8 cellular contexts compared by ENCODE assay signal in genomic region chr17:18314731-18315497, GRCh38. TPM values are rescaled to one million over a fixed set of nuclear protein-coding genes. Genes with fewer than 3 reads are reported as not detected.
A peak's percentile ranks its signal among the peaks of the same experiment; 100 is the strongest.
DNase-seq lines count a peak whose midpoint lies in the region; ATAC-seq and TF ChIP-seq lines count a peak whose summit lies in the region.

SMCR8 (plus strand) TSS chr17:18315293; CDS start chr17:18315790, 497 bp downstream.
TOP3A (minus strand) TSS chr17:18314994; CDS start chr17:18314778, 216 bp downstream.

- TF ChIP-seq POLR2A in upper lobe of left lung (IDR thresholded peaks at IDR 0.05) = peak in 2 of 4 donors; percentile 77 to 83

- ATAC-seq in HG02870 (IDR thresholded peaks at IDR 0.05; ENCODE audit: unreplicated experiment) (peak; percentile 83), heart right ventricle (peak; percentile 97 to 99 (median 98)), upper lobe of left lung (ENCODE audit: low FRiP score in 2 of 2) (peak; percentile 98 to 99)

- H3K4me1 ChIP-seq in heart right ventricle (peaks cover 33 to 77% (median 66%) of the 10 kb centered on the region in 9 donors), upper lobe of left lung (peaks cover 54 to 74% (median 60%) of the 10 kb centered on the region in 4 donors)

- H3K27me3 ChIP-seq in heart right ventricle = no peaks in the 10 kb centered on the region
- no peaks in the 10 kb centered on the region for H3K27me3 ChIP-seq in upper lobe of left lung

- TF ChIP-seq EP300 in upper lobe of left lung (IDR thresholded peaks at IDR 0.05) = peak in 2 of 4 donors; percentile 58 to 84

- no peaks in the 10 kb centered on the region for H3K9me3 ChIP-seq in heart right ventricle
- H3K9me3 ChIP-seq in upper lobe of left lung = no peaks in the 10 kb centered on the region

- in situ Hi-C loops in GM13976 (cut with MboI; ENCODE audit: low sequenced_read_pairs, unreplicated experiment) = no loop called here

- intact Hi-C loops in T-helper 1 cell treated with Interleukin-12 subunit alpha and Interleukin-12 subunit beta and Interleukin-4 antibody, amounts not matched to agents 30 ng/mL and 1 ng/mL, for 36 hours (cut with micrococcal nuclease) = loop anchor here (1.0 to 2.0 kb wide), 7 partner anchors 48 to 276 kb away; partner anchors contain the start of genes ALKBH5, ATPAF2, DRG2 and GID4
- intact Hi-C loops in heart right ventricle (cut with DNase I) (loop anchor here in 9 of 10 donors (2.0 to 10.0 kb wide), 7 partner anchors 48 to 110 kb away; partner anchors contain the start of genes LLGL1 (in 3 of the 9), SHMT1 (in 2 of the 9), FLII (in 1 of the 9) and MIEF2 (in 1 of the 9)), posterior cingulate gyrus (cut with DNase I) (loop anchor here (2.0 to 10.0 kb wide), 3 partner anchors 47 to 90 kb away; partner anchors contain the start of genes LLGL1, MIEF2 and SHMT1)

- H3K4me3 ChIP-seq in heart right ventricle = peak within 1 kb of the TSS; percentile 78 to 100 (median 90)
- peak within 1 kb of the TSS; percentile 72 to 94 (median 87) for H3K4me3 ChIP-seq in upper lobe of left lung

- DNase-seq in GM13976 (ENCODE audit: low spot score) (peak; percentile 93), NCI-H146 treated with DMSO at 0.1 percent for 48 hours (lab: John Stamatoyannopoulos, UW; ENCODE audit: unreplicated experiment) (peak; percentile 94), amniotic epithelial cell (ENCODE audit: low read depth) (peak; percentile 99), heart right ventricle (peak; percentile 97 to 99), posterior cingulate gyrus (peak; percentile 94 to 99 (median 97)), upper lobe of left lung (peak; percentile 98)

- no peak for TF ChIP-seq CTCF in GM13976 (IDR thresholded peaks at IDR 0.05; ENCODE audit: borderline replicate concordance, control extremely low read depth, extremely low read depth, insufficient read depth, missing control alignments)
- no peak for TF ChIP-seq CTCF in heart right ventricle (IDR thresholded peaks at IDR 0.05)
- peak in 4 of 6 experiments; percentile 33 to 48 (median 40) for TF ChIP-seq CTCF in upper lobe of left lung (IDR thresholded peaks at IDR 0.05)

- H3K27ac ChIP-seq in heart right ventricle (peak within 1 kb of the TSS; percentile 62 to 95 (median 86)), upper lobe of left lung (peak within 1 kb of the TSS; percentile 93 to 98 (median 95))

- H3K36me3 ChIP-seq in heart right ventricle = peaks cover 0 to 61% (median 0%) of the 10 kb centered on the region in 9 donors
- peaks cover 0 to 58% (median 14%) of the 10 kb centered on the region in 4 donors for H3K36me3 ChIP-seq in upper lobe of left lung

- 0% methylated on average over 72 of the region's 72 CpGs for WGBS in heart right ventricle, 2 donors
- 0 to 1% methylated on average over 39 to 58 of the region's 72 CpGs for WGBS in upper lobe of left lung, 2 donors

RNA-seq across cellular contexts. Expression of gene SMCR8, which starts in this region (rescaled TPM):
- 30.5 and 31.0 TPM in 2 replicates for total RNA-seq in T-helper 1 cell treated with Interleukin-12 subunit alpha and Interleukin-12 subunit beta and Interleukin-4 antibody, amounts not matched to agents 30 ng/mL and 1 ng/mL, for 36 hours
- 10 to 100 TPM in 9 of 10 donors, 1 to 10 TPM in 1; 9.5 to 15.7 (median 12.0) TPM for total RNA-seq in heart right ventricle
- polyA plus RNA-seq in heart right ventricle = 1 to 10 TPM; 2.1 to 2.4 TPM
- total RNA-seq in upper lobe of left lung = 10 to 100 TPM; 17.1 to 25.2 (median 21.5) TPM

RNA-seq across cellular contexts. Expression of gene TOP3A, which starts in this region (rescaled TPM):
- total RNA-seq in T-helper 1 cell treated with Interleukin-12 subunit alpha and Interleukin-12 subunit beta and Interleukin-4 antibody, amounts not matched to agents 30 ng/mL and 1 ng/mL, for 36 hours = 72.0 and 73.0 TPM in 2 replicates
- total RNA-seq in heart right ventricle (10 to 100 TPM in 9 of 10 donors, 1 to 10 TPM in 1; 8.2 to 15.6 (median 13.2) TPM), upper lobe of left lung (10 to 100 TPM; 23.4 to 36.3 (median 32.9) TPM)
- polyA plus RNA-seq in heart right ventricle = 10 to 100 TPM in 1 of 2 donors, 1 to 10 TPM in 1; 8.5 to 10.8 TPM

Comparison
In these comparisons a context has a peak if more than half of its experiments do, and no peak if none do; other contexts are left out.
1. Peak in every context shown above with its lines: DNase-seq, ATAC-seq, H3K4me3 ChIP-seq and H3K27ac ChIP-seq.
2. CTCF ChIP-seq: peak in upper lobe of left lung (4 of 6); none in GM13976 (single experiment) and heart right ventricle (0 of 9).